In the genomic region with DNA sequence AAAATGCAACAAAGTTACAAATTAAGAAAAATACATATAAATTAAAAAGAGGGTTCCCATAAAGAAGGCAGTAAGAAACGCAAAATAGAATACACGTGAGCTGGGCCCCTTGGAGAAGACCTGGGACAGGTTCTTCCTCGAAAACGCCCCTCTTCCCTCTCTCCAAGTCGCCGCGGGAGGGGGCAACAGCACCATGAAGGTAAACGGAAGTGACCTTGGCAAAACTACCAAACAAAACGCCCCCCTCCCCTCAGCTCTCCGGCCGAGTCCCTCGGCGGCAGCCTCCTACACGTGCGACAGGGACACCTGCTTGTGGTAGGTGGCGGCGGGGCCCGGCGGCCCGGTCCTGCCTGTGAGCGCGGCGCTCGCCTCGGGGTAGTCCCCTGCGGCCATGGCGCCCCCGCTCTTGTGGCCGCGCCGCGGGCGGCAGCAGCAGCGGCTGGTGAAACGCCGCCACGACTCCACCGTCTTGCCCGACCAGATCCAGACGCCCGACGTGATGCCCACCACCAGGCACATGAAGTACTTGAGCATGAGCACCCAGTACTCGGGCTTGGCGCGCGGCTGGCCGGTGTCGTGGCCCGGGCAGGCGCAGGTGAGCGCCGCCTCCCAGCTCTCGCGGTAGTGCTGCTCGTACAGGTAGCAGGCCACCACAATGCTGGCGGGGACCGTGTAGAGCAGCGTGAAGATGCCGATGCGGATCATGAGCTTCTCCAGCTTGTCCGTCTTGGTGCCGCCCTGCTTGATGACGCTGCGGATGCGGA, we compare ENCODE assay signal across 1 cellular context.
TF ChIP-seq lines count a peak whose summit lies in the region.

No MANE protein-coding gene starts in this region.

TF ChIP-seq in IMR-90, 13 proteins besides CTCF, POLR2A, EP300 and RAD21:
- TF ChIP-seq NFE2L2 (IDR thresholded peaks at IDR 0.05; ENCODE audit: low read depth, low read length) (no peak), USF2 (IDR thresholded peaks at IDR 0.05; ENCODE audit: low read depth, low read length) (no peak), CEBPB (IDR thresholded peaks at IDR 0.05; ENCODE audit: low read depth, low read length) (no peak), BHLHE40 (IDR thresholded peaks at IDR 0.05; ENCODE audit: low read depth, low read length) (no peak), CHD1 (IDR thresholded peaks at IDR 0.05; ENCODE audit: low read depth, low read length) (no peak), RFX5 (IDR thresholded peaks at IDR 0.05; ENCODE audit: low read depth, low read length) (no peak), MAFK (IDR thresholded peaks at IDR 0.05; ENCODE audit: low read depth, low read length) (no peak), MXI1 (IDR thresholded peaks at IDR 0.05; ENCODE audit: borderline replicate concordance, low read depth, low read length) (no peak), RCOR1 (IDR thresholded peaks at IDR 0.05; ENCODE audit: insufficient replicate concordance, low read length) (no peak), SMC3 (IDR thresholded peaks at IDR 0.05; ENCODE audit: low read depth, low read length) (no peak), FOS (IDR thresholded peaks at IDR 0.05; ENCODE audit: low read depth, low read length) (no peak), MAZ (IDR thresholded peaks at IDR 0.05; ENCODE audit: borderline replicate concordance, low read depth, low read length) (no peak)
- TF ChIP-seq, protein P1, sequence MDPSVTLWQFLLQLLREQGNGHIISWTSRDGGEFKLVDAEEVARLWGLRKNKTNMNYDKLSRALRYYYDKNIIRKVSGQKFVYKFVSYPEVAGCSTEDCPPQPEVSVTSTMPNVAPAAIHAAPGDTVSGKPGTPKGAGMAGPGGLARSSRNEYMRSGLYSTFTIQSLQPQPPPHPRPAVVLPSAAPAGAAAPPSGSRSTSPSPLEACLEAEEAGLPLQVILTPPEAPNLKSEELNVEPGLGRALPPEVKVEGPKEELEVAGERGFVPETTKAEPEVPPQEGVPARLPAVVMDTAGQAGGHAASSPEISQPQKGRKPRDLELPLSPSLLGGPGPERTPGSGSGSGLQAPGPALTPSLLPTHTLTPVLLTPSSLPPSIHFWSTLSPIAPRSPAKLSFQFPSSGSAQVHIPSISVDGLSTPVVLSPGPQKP (IDR thresholded peaks at IDR 0.05; ENCODE audit: borderline replicate concordance, low read depth, low read length): no peak
